12 cellular contexts compared by ENCODE assay signal in the genomic region with DNA sequence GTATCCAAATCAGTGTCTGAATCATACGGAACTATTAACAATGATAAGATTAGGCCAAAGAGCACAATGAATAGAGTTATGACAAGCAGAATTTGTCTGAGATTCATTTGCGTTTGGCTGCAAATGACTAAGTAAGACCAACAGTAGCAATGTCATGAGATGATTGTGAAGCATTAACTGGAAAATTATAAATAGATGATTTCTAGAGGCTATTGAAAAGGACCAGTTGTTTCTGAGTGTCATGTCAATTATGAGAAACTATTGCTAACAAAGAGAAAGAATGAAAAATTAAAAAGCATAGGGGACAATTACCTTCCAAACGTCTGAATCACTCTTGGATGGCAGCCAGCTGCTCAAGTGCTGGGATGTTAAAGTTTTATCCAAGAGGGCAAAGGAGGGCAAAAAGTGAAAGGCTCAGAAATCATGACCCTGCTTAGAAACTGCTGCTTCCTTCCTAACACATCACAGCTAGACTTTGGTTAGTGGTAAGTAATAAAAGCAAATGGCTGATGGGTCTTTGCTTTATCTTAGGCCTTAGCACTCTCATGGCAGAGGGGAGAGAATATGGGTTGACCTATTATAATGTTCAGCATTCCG.
DNase-seq lines count a peak whose midpoint lies in the region; ATAC-seq and TF ChIP-seq lines count a peak whose summit lies in the region.
"Had no signal": no experiment of that assay in that cellular context is flagged by ENCODE, and none has a peak within 500 bp of the region (broad histone marks: within the 10 kb centered on the region; RNA-seq: fewer than 3 reads in every experiment).

No MANE protein-coding gene starts in this region.

- no peak overlapping the region for H3K27ac Mint-ChIP-seq in CD4-positive, alpha-beta T cell

- no peaks in the 10 kb centered on the region for H3K36me3 Mint-ChIP-seq in CD4-positive, alpha-beta T cell (ENCODE audit: low read depth)

- no peak overlapping the region for H3K27ac ChIP-seq in CD4-positive, alpha-beta T cell (ENCODE audit: low read depth, low read length)
- H3K27ac ChIP-seq: right lobe of liver, upper lobe of right lung had no signal

- DNase-seq in HFF-Myc (ENCODE audit: extremely low read depth, low read depth): peak; percentile 59
- DNase-seq in RKO (ENCODE audit: low spot score): peak; percentile 18
- DNase-seq in fibroblast of villous mesenchyme (ENCODE audit: low read depth): peak; percentile 26
- peak; percentile 75 for DNase-seq in retinal pigment epithelial cell (ENCODE audit: low read depth)
- no peak for DNase-seq in NOMO-1 (lab: John Stamatoyannopoulos, UW; ENCODE audit: unreplicated experiment in 2 of 2)
- no peak for DNase-seq in CD4-positive, alpha-beta T cell
- DNase-seq: NK-92 treated with Interleukin-12 subunit alpha and Interleukin-12 subunit beta, amount 100 ng/mL, for 24 hours; upper lobe of right lung had no signal

- TF ChIP-seq CTCF in HFF-Myc (IDR thresholded peaks at IDR 0.05; ENCODE audit: low read depth, low read length, missing control alignments): no peak
- TF ChIP-seq CTCF in fibroblast of villous mesenchyme (IDR thresholded peaks at IDR 0.05; ENCODE audit: insufficient read depth, low read depth, low read length): no peak
- TF ChIP-seq CTCF in retinal pigment epithelial cell (conservative IDR thresholded peaks at IDR 0.05; ENCODE audit: low read depth, low read length): no peak
- no peak for TF ChIP-seq CTCF in CD4-positive, alpha-beta T cell (IDR thresholded peaks at IDR 0.05)

- intact Hi-C loops in CD4-positive, alpha-beta T cell (cut with DNase I, micrococcal nuclease): no loop called here

- peaks cover 3% of the 10 kb centered on the region for H3K9me3 Mint-ChIP-seq in CD4-positive, alpha-beta T cell

- H3K27me3 Mint-ChIP-seq in CD4-positive, alpha-beta T cell: no peaks in the 10 kb centered on the region

- H3K27me3 ChIP-seq in CD4-positive, alpha-beta T cell (ENCODE audit: control insufficient read depth, insufficient read depth, low read length): no peaks in the 10 kb centered on the region
- H3K27me3 ChIP-seq: right lobe of liver, upper lobe of right lung had no signal

- H3K4me3 Mint-ChIP-seq in CD4-positive, alpha-beta T cell: no peak overlapping the region

- H3K9me3 ChIP-seq in CD4-positive, alpha-beta T cell (ENCODE audit: control insufficient read depth, low read length): peaks cover 7% of the 10 kb centered on the region
- H3K9me3 ChIP-seq: right lobe of liver, upper lobe of right lung had no signal

- no peak for ATAC-seq in HG03135 (IDR thresholded peaks at IDR 0.05; ENCODE audit: unreplicated experiment)
- ATAC-seq in GM18868 (IDR thresholded peaks at IDR 0.05; ENCODE audit: unreplicated experiment): no peak
- ATAC-seq in CD4-positive, alpha-beta T cell (ENCODE audit: poor library complexity): no peak
- ATAC-seq: GM12878, right lobe of liver, upper lobe of right lung had no signal

- CTCF ChIA-PET in CD4-positive, alpha-beta T cell (lab: Charles Lee): no interaction called here

- POLR2A ChIA-PET in CD4-positive, alpha-beta T cell (lab: Charles Lee): no interaction called here

- H3K4me1 Mint-ChIP-seq in CD4-positive, alpha-beta T cell (ENCODE audit: low read depth): no peaks in the 10 kb centered on the region

- H3K4me3 ChIP-seq in HFF-Myc (replicated peaks; ENCODE audit: low read depth, low read length) (no peak overlapping the region), fibroblast of villous mesenchyme (ENCODE audit: low read depth, low read length) (no peak overlapping the region), retinal pigment epithelial cell (ENCODE audit: low read length) (no peak overlapping the region)
- H3K4me3 ChIP-seq: GM12878, right lobe of liver, upper lobe of right lung had no signal

Comparison
In these comparisons a context has a peak if more than half of its experiments do, and no peak if none do; other contexts are left out.
1. DNase-seq: peak in HFF-Myc (single experiment), RKO (single experiment), fibroblast of villous mesenchyme (single experiment) and retinal pigment epithelial cell (single experiment); none in NOMO-1 (0 of 2) and CD4-positive, alpha-beta T cell (0 of 10).